Comparison of ENCODE assay signal across 21 cellular contexts in the genomic region with DNA sequence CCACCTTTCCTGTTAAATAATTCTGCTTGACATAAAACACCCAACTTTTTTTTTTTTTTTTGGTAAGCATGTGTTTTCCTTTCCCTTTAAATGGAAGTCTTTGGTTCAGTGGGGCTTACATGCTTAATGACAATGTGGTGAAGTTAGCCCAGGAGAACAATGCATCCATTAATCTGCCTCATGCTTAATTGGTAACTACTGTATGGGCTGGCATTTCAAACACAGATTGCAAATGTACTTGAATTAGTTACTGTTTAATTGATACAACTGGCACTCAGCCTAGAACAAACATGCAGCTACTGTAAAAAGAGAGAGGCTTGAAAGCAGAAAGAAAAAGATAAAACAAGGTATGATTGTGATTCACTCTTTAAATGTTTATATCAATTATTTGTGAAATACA.
DNase-seq lines count a peak whose midpoint lies in the region; ATAC-seq and TF ChIP-seq lines count a peak whose summit lies in the region.
"Had no signal": no experiment of that assay in that cellular context is flagged by ENCODE, and none has a peak within 500 bp of the region (broad histone marks: within the 10 kb centered on the region; RNA-seq: fewer than 3 reads in every experiment).

No MANE protein-coding gene starts in this region.

- no peak overlapping the region for H2AFZ ChIP-seq in SK-N-SH (ENCODE audit: low read depth)

- H3K4me1 ChIP-seq in SK-N-SH (ENCODE audit: control insufficient read depth in 1 of 2, insufficient read depth in 2 of 2, low read depth in 1 of 2, low read length in 1 of 2), result no peaks in the 10 kb centered on the region; a peak in 2 of 4 replicates
- H3K4me1 ChIP-seq: esophagus squamous epithelium, uterus had no signal

- in situ Hi-C loops in Caki2 (cut with HindIII; ENCODE audit: low pct_unique_long_range_greater_than_20kb, low sequenced_read_pairs), result no loop called here

- no peak overlapping the region for H3K9ac ChIP-seq in SK-N-SH

- POLR2A ChIA-PET in SK-N-SH (lab: Yijun Ruan, JAX), result no interaction called here

- no peak for TF ChIP-seq CTCF in SK-N-SH (IDR thresholded peaks at IDR 0.05)

- H3K9me3 ChIP-seq in SK-N-SH, result no peaks in the 10 kb centered on the region
- H3K9me3 ChIP-seq: esophagus squamous epithelium, uterus had no signal

- no peak overlapping the region for H3K4me3 ChIP-seq in SK-N-SH (ENCODE audit: low read depth in 2 of 2, low read length in 1 of 2)
- H3K4me3 ChIP-seq: esophagus squamous epithelium, uterus had no signal

- no peaks in the 10 kb centered on the region for H3K36me3 ChIP-seq in SK-N-SH (replicated peaks in 1 of 2; ENCODE audit: control insufficient read depth in 1 of 2, insufficient read depth in 2 of 2, low read length in 1 of 2)
- H3K36me3 ChIP-seq: esophagus squamous epithelium, uterus had no signal

- H3K27me3 ChIP-seq in SK-N-SH (ENCODE audit: insufficient read depth), result no peaks in the 10 kb centered on the region
- H3K27me3 ChIP-seq: esophagus squamous epithelium, uterus had no signal

- TF ChIP-seq RAD21 in SK-N-SH (IDR thresholded peaks at IDR 0.05; ENCODE audit: low read length), result 0 out of 2 replicates have a peak, but pooled peaks have one; percentile 8

- DNase-seq in Caki2 (ENCODE audit: low read depth), result peak; percentile 42
- peak; percentile 57 for DNase-seq in NCI-H1417 treated with DMSO at 0.1 percent for 48 hours (lab: John Stamatoyannopoulos, UW)
- DNase-seq in SK-N-SH, result peak; percentile 29
- peak; percentile 62 for DNase-seq in left kidney (ENCODE audit: low read depth, low spot score)
- no peak for DNase-seq in AG08396 (ENCODE audit: low spot score)
- DNase-seq in stimulated activated CD4-positive, alpha-beta T cell treated with anti-CD3 and anti-CD28 coated beads, Interleukin-4, amount 100 ng/mL, for 4 hours, result no peak
- DNase-seq: activated CD4-positive, alpha-beta T cell treated with anti-CD3 and anti-CD28 coated beads, Interleukin-2, amount 50 U/mL, for 1 hour; activated naive CD4-positive, alpha-beta T cell treated with anti-CD3 and anti-CD28 coated beads, Interleukin-2, amount 50 U/mL, for 16 hours; anterior cingulate cortex; C1 segment of cervical spinal cord; cortex of kidney; endodermal cell; esophagus squamous epithelium; HCEC 1CT; NCI-H1048; T1000; uterus had no signal

- no peak overlapping the region for H3K4me2 ChIP-seq in SK-N-SH

- CTCF ChIA-PET in SK-N-SH (lab: Yijun Ruan, JAX), result no interaction called here

- no peaks in the 10 kb centered on the region for H4K20me1 ChIP-seq in SK-N-SH (ENCODE audit: insufficient read depth)

- H3K27ac ChIP-seq in SK-N-SH (ENCODE audit: low read depth in 2 of 2, low read length in 1 of 2), result peak overlapping the region in 1 of 2 experiments; percentile 71; a peak in 2 of 4 replicates
- H3K27ac ChIP-seq: esophagus squamous epithelium, uterus had no signal

- H3K79me2 ChIP-seq in SK-N-SH (ENCODE audit: insufficient read depth), result no peaks in the 10 kb centered on the region

- ATAC-seq in GM19467 (IDR thresholded peaks at IDR 0.05; ENCODE audit: unreplicated experiment), result no peak
- no peak for ATAC-seq in HG03139 (IDR thresholded peaks at IDR 0.05; ENCODE audit: unreplicated experiment)
- ATAC-seq: Right ventricle myocardium inferior; stimulated activated memory B cell treated with anti-CD40 and anti-IgM and Interleukin-4, amounts not matched to agents 10 μg/mL and 1 μg/mL and 100 μg/mL, for 72 hours had no signal

- peak in 1 of 2 experiments; percentile 49; a peak in 1 of 4 replicates for TF ChIP-seq EP300 in SK-N-SH (IDR thresholded peaks at IDR 0.05; ENCODE audit: borderline replicate concordance in 1 of 2, low read depth in 1 of 2, low read length in 1 of 2)

- no peaks in the 10 kb centered on the region for H3K9me2 ChIP-seq in SK-N-SH

- H3F3A ChIP-seq in SK-N-SH (replicated peaks; ENCODE audit: insufficient read depth), result no peaks in the 10 kb centered on the region

TF ChIP-seq in SK-N-SH, 30 proteins besides CTCF, POLR2A, EP300 and RAD21:
- TF ChIP-seq MXI1 (IDR thresholded peaks at IDR 0.05; ENCODE audit: low read depth, low read length) (peak; percentile 39; the same call in 1 of the 2 replicates), RCOR1 (IDR thresholded peaks at IDR 0.05; ENCODE audit: low read length) (peak; percentile 51), NFIC (IDR thresholded peaks at IDR 0.05; ENCODE audit: borderline replicate concordance) (no peak), FOSL2 (IDR thresholded peaks at IDR 0.05; ENCODE audit: borderline replicate concordance, low read depth) (no peak), GATA2 (CRISPR knock-in tag; IDR thresholded peaks at IDR 0.05) (no peak), SIN3A (IDR thresholded peaks at IDR 0.05; ENCODE audit: borderline replicate concordance, low read depth, low read length) (no peak), FOXJ3 (CRISPR knock-in tag; IDR thresholded peaks at IDR 0.05) (0 out of 2 replicates have a peak, but pooled peaks have one; percentile 17), TCF12 (IDR thresholded peaks at IDR 0.05) (no peak), GABPA (IDR thresholded peaks at IDR 0.05; ENCODE audit: low read depth) (no peak)
- TF ChIP-seq, protein P1, sequence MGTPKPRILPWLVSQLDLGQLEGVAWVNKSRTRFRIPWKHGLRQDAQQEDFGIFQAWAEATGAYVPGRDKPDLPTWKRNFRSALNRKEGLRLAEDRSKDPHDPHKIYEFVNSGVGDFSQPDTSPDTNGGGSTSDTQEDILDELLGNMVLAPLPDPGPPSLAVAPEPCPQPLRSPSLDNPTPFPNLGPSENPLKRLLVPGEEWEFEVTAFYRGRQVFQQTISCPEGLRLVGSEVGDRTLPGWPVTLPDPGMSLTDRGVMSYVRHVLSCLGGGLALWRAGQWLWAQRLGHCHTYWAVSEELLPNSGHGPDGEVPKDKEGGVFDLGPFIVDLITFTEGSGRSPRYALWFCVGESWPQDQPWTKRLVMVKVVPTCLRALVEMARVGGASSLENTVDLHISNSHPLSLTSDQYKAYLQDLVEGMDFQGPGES (IDR thresholded peaks at IDR 0.05; ENCODE audit: low read depth, low read length), result no peak

Comparison
In these comparisons a context has a peak if more than half of its experiments do, and no peak if none do; other contexts are left out.
1. DNase-seq: peak in Caki2 (single experiment), NCI-H1417 treated with DMSO at 0.1 percent for 48 hours (single experiment), SK-N-SH (single experiment) and left kidney (single experiment); none in AG08396 (single experiment) and stimulated activated CD4-positive, alpha-beta T cell treated with anti-CD3 and anti-CD28 coated beads, Interleukin-4, amount 100 ng/mL, for 4 hours (0 of 2).